Comparison of ENCODE assay signal across 1 cellular context in genomic region chr7:131026297-131027003, GRCh38.
TF ChIP-seq lines count a peak whose summit lies in the region.

No MANE protein-coding gene starts in this region.

TF ChIP-seq in GM23338, 12 proteins besides CTCF, POLR2A, EP300 and RAD21 (continued from another document):
- TF ChIP-seq, protein P1, sequence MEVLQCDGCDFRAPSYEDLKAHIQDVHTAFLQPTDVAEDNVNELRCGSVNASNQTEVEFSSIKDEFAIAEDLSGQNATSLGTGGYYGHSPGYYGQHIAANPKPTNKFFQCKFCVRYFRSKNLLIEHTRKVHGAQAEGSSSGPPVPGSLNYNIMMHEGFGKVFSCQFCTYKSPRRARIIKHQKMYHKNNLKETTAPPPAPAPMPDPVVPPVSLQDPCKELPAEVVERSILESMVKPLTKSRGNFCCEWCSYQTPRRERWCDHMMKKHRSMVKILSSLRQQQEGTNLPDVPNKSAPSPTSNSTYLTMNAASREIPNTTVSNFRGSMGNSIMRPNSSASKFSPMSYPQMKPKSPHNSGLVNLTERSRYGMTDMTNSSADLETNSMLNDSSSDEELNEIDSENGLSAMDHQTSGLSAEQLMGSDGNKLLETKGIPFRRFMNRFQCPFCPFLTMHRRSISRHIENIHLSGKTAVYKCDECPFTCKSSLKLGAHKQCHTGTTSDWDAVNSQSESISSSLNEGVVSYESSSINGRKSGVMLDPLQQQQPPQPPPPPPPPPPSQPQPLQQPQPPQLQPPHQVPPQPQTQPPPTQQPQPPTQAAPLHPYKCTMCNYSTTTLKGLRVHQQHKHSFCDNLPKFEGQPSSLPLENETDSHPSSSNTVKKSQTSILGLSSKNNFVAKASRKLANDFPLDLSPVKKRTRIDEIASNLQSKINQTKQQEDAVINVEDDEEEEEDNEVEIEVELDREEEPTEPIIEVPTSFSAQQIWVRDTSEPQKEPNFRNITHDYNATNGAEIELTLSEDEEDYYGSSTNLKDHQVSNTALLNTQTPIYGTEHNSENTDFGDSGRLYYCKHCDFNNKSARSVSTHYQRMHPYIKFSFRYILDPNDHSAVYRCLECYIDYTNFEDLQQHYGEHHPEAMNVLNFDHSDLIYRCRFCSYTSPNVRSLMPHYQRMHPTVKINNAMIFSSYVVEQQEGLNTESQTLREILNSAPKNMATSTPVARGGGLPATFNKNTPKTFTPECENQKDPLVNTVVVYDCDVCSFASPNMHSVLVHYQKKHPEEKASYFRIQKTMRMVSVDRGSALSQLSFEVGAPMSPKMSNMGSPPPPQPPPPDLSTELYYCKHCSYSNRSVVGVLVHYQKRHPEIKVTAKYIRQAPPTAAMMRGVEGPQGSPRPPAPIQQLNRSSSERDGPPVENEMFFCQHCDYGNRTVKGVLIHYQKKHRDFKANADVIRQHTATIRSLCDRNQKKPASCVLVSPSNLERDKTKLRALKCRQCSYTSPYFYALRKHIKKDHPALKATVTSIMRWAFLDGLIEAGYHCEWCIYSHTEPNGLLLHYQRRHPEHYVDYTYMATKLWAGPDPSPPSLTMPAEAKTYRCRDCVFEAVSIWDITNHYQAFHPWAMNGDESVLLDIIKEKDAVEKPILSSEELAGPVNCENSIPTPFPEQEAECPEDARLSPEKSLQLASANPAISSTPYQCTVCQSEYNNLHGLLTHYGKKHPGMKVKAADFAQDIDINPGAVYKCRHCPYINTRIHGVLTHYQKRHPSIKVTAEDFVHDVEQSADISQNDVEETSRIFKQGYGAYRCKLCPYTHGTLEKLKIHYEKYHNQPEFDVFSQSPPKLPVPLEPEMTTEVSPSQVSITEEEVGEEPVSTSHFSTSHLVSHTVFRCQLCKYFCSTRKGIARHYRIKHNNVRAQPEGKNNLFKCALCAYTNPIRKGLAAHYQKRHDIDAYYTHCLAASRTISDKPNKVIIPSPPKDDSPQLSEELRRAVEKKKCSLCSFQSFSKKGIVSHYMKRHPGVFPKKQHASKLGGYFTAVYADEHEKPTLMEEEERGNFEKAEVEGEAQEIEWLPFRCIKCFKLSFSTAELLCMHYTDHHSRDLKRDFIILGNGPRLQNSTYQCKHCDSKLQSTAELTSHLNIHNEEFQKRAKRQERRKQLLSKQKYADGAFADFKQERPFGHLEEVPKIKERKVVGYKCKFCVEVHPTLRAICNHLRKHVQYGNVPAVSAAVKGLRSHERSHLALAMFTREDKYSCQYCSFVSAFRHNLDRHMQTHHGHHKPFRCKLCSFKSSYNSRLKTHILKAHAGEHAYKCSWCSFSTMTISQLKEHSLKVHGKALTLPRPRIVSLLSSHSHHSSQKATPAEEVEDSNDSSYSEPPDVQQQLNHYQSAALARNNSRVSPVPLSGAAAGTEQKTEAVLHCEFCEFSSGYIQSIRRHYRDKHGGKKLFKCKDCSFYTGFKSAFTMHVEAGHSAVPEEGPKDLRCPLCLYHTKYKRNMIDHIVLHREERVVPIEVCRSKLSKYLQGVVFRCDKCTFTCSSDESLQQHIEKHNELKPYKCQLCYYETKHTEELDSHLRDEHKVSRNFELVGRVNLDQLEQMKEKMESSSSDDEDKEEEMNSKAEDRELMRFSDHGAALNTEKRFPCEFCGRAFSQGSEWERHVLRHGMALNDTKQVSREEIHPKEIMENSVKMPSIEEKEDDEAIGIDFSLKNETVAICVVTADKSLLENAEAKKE (CRISPR knock-in tag; IDR thresholded peaks at IDR 0.05): no peak
- TF ChIP-seq STAT1 (IDR thresholded peaks at IDR 0.05; ENCODE audit: unreplicated experiment) (no peak), JUNB (IDR thresholded peaks at IDR 0.05; ENCODE audit: unreplicated experiment) (no peak), ZNF331 (CRISPR knock-in tag; IDR thresholded peaks at IDR 0.05; ENCODE audit: low read depth) (no peak), EZH2 (IDR thresholded peaks at IDR 0.05; ENCODE audit: low read depth, unreplicated experiment) (no peak), NANOG (IDR thresholded peaks at IDR 0.05; ENCODE audit: borderline replicate concordance) (no peak), REST (IDR thresholded peaks at IDR 0.05; ENCODE audit: unreplicated experiment) (no peak)
